Comparison of ENCODE assay signal across 8 cellular contexts in genomic region chr2:232761301-232761907, GRCh38. TPM values are rescaled to one million over a fixed set of nuclear protein-coding genes. Genes with fewer than 3 reads are reported as not detected.
DNase-seq lines count a peak whose midpoint lies in the region; ATAC-seq, FAIRE-seq and TF ChIP-seq lines count a peak whose summit lies in the region.

No MANE protein-coding gene starts in this region.

- peaks cover 2% of the 10 kb centered on the region; the same call in 1 of the 2 replicates for H3K4me1 ChIP-seq in IMR-90 (ENCODE audit: control insufficient read depth, insufficient read depth, low read length)
- no peaks in the 10 kb centered on the region for H3K4me1 ChIP-seq in endothelial cell of umbilical vein (ENCODE audit: control insufficient read depth, extremely low read depth, insufficient read depth, low read length)

- BruUV-seq in IMR-90 (replicated peaks; lab: Mats Ljungman, UMichigan), result no TSS peak
- no TSS peak for BruUV-seq in endothelial cell of umbilical vein (replicated peaks; lab: Mats Ljungman, UMichigan)

- H3K23ac ChIP-seq in IMR-90 (ENCODE audit: low read depth, low read length), result no peak overlapping the region

- POLR2A ChIA-PET in IMR-90 (lab: Charles Lee; ENCODE audit: unreplicated experiment) (no interaction called here), endothelial cell of umbilical vein (lab: Charles Lee) (no interaction called here)

- H4K20me1 ChIP-seq in IMR-90 (ENCODE audit: insufficient read depth, low read length) (no peaks in the 10 kb centered on the region), endothelial cell of umbilical vein (replicated peaks; ENCODE audit: control insufficient read depth, extremely low read depth, insufficient read depth, low read length) (no peaks in the 10 kb centered on the region)

- no peak overlapping the region for H2AK5ac ChIP-seq in IMR-90 (ENCODE audit: low read depth, low read length)

- H2AFZ ChIP-seq in IMR-90 (replicated peaks; ENCODE audit: low read length, poor library complexity) (no peak overlapping the region), endothelial cell of umbilical vein (ENCODE audit: low read depth, low read length) (no peak overlapping the region)

- no peak overlapping the region for H2BK5ac ChIP-seq in IMR-90 (ENCODE audit: low read depth, low read length, poor library complexity, severe bottlenecking)

- peaks cover 3 to 9% of the 10 kb centered on the region in 2 experiments; a peak in 2 of 4 replicates for H3K79me1 ChIP-seq in IMR-90 (ENCODE audit: low read depth in 1 of 2, low read length in 2 of 2)

- H3K9me1 ChIP-seq in IMR-90 (ENCODE audit: insufficient read depth, low read length) (no peaks in the 10 kb centered on the region; the same call in 1 of the 2 replicates), endothelial cell of umbilical vein (replicated peaks; ENCODE audit: control insufficient read depth, extremely low read depth, insufficient read depth, low read length) (no peaks in the 10 kb centered on the region)

- dilution Hi-C loops in IMR-90 (cut with HindIII; ENCODE audit: low sequenced_read_pairs, unreplicated experiment) (no loop called here), endothelial cell of umbilical vein (cut with MboI; ENCODE audit: extremely low pct_ligation_motif_present, low sequenced_read_pairs) (no loop called here)

- no peak overlapping the region for H4K5ac ChIP-seq in IMR-90 (ENCODE audit: low read depth, low read length)

- no peaks in the 10 kb centered on the region for H3K27me3 ChIP-seq in IMR-90 (ENCODE audit: control insufficient read depth, insufficient read depth, low read length)
- H3K27me3 ChIP-seq in endothelial cell of umbilical vein (ENCODE audit: control insufficient read depth in 2 of 2, insufficient read depth in 2 of 2, low read length in 2 of 2), result no peaks in the 10 kb centered on the region

- in situ Hi-C loops in IMR-90 (cut with MboI; ENCODE audit: low sequenced_read_pairs), result no loop called here

- no peak for TF ChIP-seq POLR2A in IMR-90 (IDR thresholded peaks at IDR 0.05; ENCODE audit: low read depth, low read length)
- TF ChIP-seq POLR2A in endothelial cell of umbilical vein (IDR thresholded peaks at IDR 0.05; ENCODE audit: low read depth, low read length), result no peak

- TF ChIP-seq CTCF in IMR-90 (conservative IDR thresholded peaks at IDR 0.05; ENCODE audit: low read depth, low read length) (peak; percentile 44), endothelial cell of umbilical vein (IDR thresholded peaks at IDR 0.05; ENCODE audit: extremely low read depth in 1 of 2, insufficient read depth in 1 of 2, low read depth in 1 of 2, low read length in 2 of 2) (peak; percentile 35 to 43)

- H3K79me2 ChIP-seq in endothelial cell of umbilical vein (ENCODE audit: control insufficient read depth, insufficient read depth, low read length), result no peaks in the 10 kb centered on the region

- no peak overlapping the region for H2BK120ac ChIP-seq in IMR-90 (ENCODE audit: low read depth, low read length)

- intact Hi-C loops in IMR-90 (cut with micrococcal nuclease), result no loop called here
- intact Hi-C loops in endothelial cell of umbilical vein (cut with micrococcal nuclease), result loop anchor here (1.0 kb wide), 1 partner anchor 490 kb away; the partner anchor contains the start of gene ATG16L1

- H2BK20ac ChIP-seq in IMR-90 (ENCODE audit: low read depth, low read length), result no peak overlapping the region

- no peak overlapping the region for H2AK9ac ChIP-seq in IMR-90 (replicated peaks; ENCODE audit: low read depth, low read length, poor library complexity)

- whole genome bisulfite sequencing in IMR-90 (ENCODE audit: extremely low coverage in 2 of 2, insufficient read length in 1 of 2), 2 experiments, result no CpG with 5 or more reads among the region's 3 CpGs

- no peak overlapping the region for H3K9ac ChIP-seq in IMR-90 (ENCODE audit: low read depth, low read length)
- no peak overlapping the region for H3K9ac ChIP-seq in endothelial cell of umbilical vein (replicated peaks; ENCODE audit: extremely low read depth, insufficient read depth, low read length)

- DNase-seq in NCI-H2171 treated with DMSO at 0.1 percent for 48 hours (lab: John Stamatoyannopoulos, UW) (peak; percentile 49), NCI-H2171 (lab: John Stamatoyannopoulos, UW) (no peak), IMR-90 (peak; percentile 41), T-helper 1 cell (peak in 4 of 5 donors; percentile 7 to 47 (median 22)), endothelial cell of umbilical vein (ENCODE audit: low read depth, low spot score) (peak; percentile 55), pons (ENCODE audit: low spot score) (peak; percentile 39)

- no peak overlapping the region for H3K4me3 ChIP-seq in IMR-90 (ENCODE audit: insufficient read depth, low read depth, low read length)
- H3K4me3 ChIP-seq in endothelial cell of umbilical vein (replicated peaks in 1 of 3; ENCODE audit: insufficient read depth in 1 of 3, low read depth in 1 of 3, low read length in 3 of 3), result no peak overlapping the region

- H3K27ac ChIP-seq in IMR-90 (ENCODE audit: insufficient read depth, low read length) (no peak overlapping the region), endothelial cell of umbilical vein (ENCODE audit: insufficient read depth, low read depth, low read length) (no peak overlapping the region)

- H3K4ac ChIP-seq in IMR-90 (ENCODE audit: low read depth, low read length), result no peak overlapping the region

- H3K36me3 ChIP-seq in IMR-90 (ENCODE audit: control insufficient read depth, insufficient read depth, low read length) (peaks cover 18% of the 10 kb centered on the region), endothelial cell of umbilical vein (ENCODE audit: control insufficient read depth in 2 of 2, extremely low read depth in 1 of 2, insufficient read depth in 2 of 2, low read length in 2 of 2) (peaks cover 9 to 12% of the 10 kb centered on the region in 2 experiments)

- H3K4me2 ChIP-seq in IMR-90 (ENCODE audit: low read depth, low read length), result no peak overlapping the region
- no peak overlapping the region for H3K4me2 ChIP-seq in endothelial cell of umbilical vein (ENCODE audit: insufficient read depth, low read length)

- H3K18ac ChIP-seq in IMR-90 (ENCODE audit: low read depth, low read length), result no peak overlapping the region

- no peak overlapping the region for H3K14ac ChIP-seq in IMR-90 (replicated peaks; ENCODE audit: low read depth, low read length)

- no peak for FAIRE-seq in endothelial cell of umbilical vein (lab: Jason Lieb, UNC)

- no peak overlapping the region for H3K56ac ChIP-seq in IMR-90 (ENCODE audit: extremely low read depth, insufficient read depth, low read length)

- TF ChIP-seq RAD21 in IMR-90 (IDR thresholded peaks at IDR 0.05; ENCODE audit: low read length), result peak; percentile 48; the same call in 1 of the 2 replicates

- no peak overlapping the region for H4K91ac ChIP-seq in IMR-90 (ENCODE audit: insufficient read depth, low read depth, low read length)

- no peak overlapping the region for H2BK15ac ChIP-seq in IMR-90 (ENCODE audit: low read depth, low read length)

- H4K8ac ChIP-seq in IMR-90 (ENCODE audit: low read depth in 2 of 2, low read length in 2 of 2), result no peak overlapping the region

- ATAC-seq in IMR-90 (ENCODE audit: low read depth) (no peak), HG02763 (IDR thresholded peaks at IDR 0.05; ENCODE audit: unreplicated experiment) (no peak), HG02870 (IDR thresholded peaks at IDR 0.05; ENCODE audit: unreplicated experiment) (no peak)

- H3K9me3 ChIP-seq in IMR-90 (ENCODE audit: control insufficient read depth, insufficient read depth, low read length), result no peaks in the 10 kb centered on the region
- H3K9me3 ChIP-seq in endothelial cell of umbilical vein (replicated peaks; ENCODE audit: control insufficient read depth, insufficient read depth, low read length), result no peaks in the 10 kb centered on the region

- CTCF ChIA-PET in IMR-90 (lab: Yijun Ruan, JAX), result interaction anchor here (0.7 kb wide), 1 partner anchor 19 kb away, joined by 4 read pairs; no protein-coding TSS in a partner anchor
- CTCF ChIA-PET in endothelial cell of umbilical vein (lab: Charles Lee), result interaction anchor here (0.8 to 2.6 kb wide), 2 partner anchors 10 to 490 kb away, joined by 4 to 9 read pairs; partner anchors contain the start of gene ATG16L1

TF ChIP-seq in IMR-90, 13 proteins besides CTCF, POLR2A, EP300 and RAD21:
- TF ChIP-seq RCOR1 (IDR thresholded peaks at IDR 0.05; ENCODE audit: insufficient replicate concordance, low read length), result no peak

TF ChIP-seq in endothelial cell of umbilical vein, 7 proteins besides CTCF, POLR2A, EP300 and RAD21:
- TF ChIP-seq MAX (IDR thresholded peaks at IDR 0.05; ENCODE audit: insufficient read depth, insufficient read length), result no peak
- TF ChIP-seq JUN (IDR thresholded peaks at IDR 0.05; ENCODE audit: borderline replicate concordance, insufficient read depth, insufficient read length, low read depth), result no peak
- no peak for TF ChIP-seq MYC (IDR thresholded peaks at IDR 0.05; ENCODE audit: low read depth, low read length)
- no peak for TF ChIP-seq EZH2 (IDR thresholded peaks at IDR 0.05; ENCODE audit: borderline replicate concordance, low read depth, low read length, severe bottlenecking)
- TF ChIP-seq FOS (IDR thresholded peaks at IDR 0.05; ENCODE audit: borderline replicate concordance, insufficient read depth, low read length), result no peak
- no peak for TF ChIP-seq GATA2 (IDR thresholded peaks at IDR 0.05; ENCODE audit: insufficient read depth, insufficient read length, low read depth, low read length)
- no peak for TF ChIP-seq POLR2AphosphoS5 (IDR thresholded peaks at IDR 0.05; ENCODE audit: insufficient read depth, low read depth, low read length)

RNA-seq across cellular contexts. Expression of gene KCNJ13, which starts 15.0 kb away (rescaled TPM):
- total RNA-seq in IMR-90 (2012; rRNA removed) (not detected in 2 replicates), endothelial cell of umbilical vein (not detected in 2 replicates)
- polyA plus RNA-seq in IMR-90 (2012; rRNA removed) (not detected in 2 replicates), endothelial cell of umbilical vein (not detected in 2 replicates)
- polyA plus RNA-seq in IMR-90 (2012; cell fraction: cytosol; rRNA removed), result not detected in 2 replicates
- not detected in 2 replicates for polyA plus RNA-seq in IMR-90 (2012; cell fraction: nucleus; rRNA removed; ENCODE audit: low replicate concordance)
- not detected in 2 replicates for polyA plus RNA-seq in endothelial cell of umbilical vein (2011; cell fraction: cytosol; rRNA removed)
- not detected in 2 replicates for polyA plus RNA-seq in endothelial cell of umbilical vein (2011; cell fraction: nucleus; rRNA removed)
- not detected in 2 replicates for polyA plus RNA-seq in endothelial cell of umbilical vein (2012)
- polyA minus RNA-seq in endothelial cell of umbilical vein, result not detected in 2 replicates
- not detected for polyA minus RNA-seq in endothelial cell of umbilical vein (2011; cell fraction: cytosol; rRNA and poly(A)+ RNA removed)
- polyA minus RNA-seq in endothelial cell of umbilical vein (2011; cell fraction: nucleus; rRNA and poly(A)+ RNA removed), result not detected in 2 replicates
